ENCODE assay signal across 1 cellular context in genomic region chr10:79444243-79445119, GRCh38.
TF ChIP-seq lines count a peak whose summit lies in the region.

No MANE protein-coding gene starts in this region.

TF ChIP-seq in K562, 482 proteins besides CTCF, POLR2A, EP300 and RAD21 (continued from another document):
- TF ChIP-seq, protein P1, sequence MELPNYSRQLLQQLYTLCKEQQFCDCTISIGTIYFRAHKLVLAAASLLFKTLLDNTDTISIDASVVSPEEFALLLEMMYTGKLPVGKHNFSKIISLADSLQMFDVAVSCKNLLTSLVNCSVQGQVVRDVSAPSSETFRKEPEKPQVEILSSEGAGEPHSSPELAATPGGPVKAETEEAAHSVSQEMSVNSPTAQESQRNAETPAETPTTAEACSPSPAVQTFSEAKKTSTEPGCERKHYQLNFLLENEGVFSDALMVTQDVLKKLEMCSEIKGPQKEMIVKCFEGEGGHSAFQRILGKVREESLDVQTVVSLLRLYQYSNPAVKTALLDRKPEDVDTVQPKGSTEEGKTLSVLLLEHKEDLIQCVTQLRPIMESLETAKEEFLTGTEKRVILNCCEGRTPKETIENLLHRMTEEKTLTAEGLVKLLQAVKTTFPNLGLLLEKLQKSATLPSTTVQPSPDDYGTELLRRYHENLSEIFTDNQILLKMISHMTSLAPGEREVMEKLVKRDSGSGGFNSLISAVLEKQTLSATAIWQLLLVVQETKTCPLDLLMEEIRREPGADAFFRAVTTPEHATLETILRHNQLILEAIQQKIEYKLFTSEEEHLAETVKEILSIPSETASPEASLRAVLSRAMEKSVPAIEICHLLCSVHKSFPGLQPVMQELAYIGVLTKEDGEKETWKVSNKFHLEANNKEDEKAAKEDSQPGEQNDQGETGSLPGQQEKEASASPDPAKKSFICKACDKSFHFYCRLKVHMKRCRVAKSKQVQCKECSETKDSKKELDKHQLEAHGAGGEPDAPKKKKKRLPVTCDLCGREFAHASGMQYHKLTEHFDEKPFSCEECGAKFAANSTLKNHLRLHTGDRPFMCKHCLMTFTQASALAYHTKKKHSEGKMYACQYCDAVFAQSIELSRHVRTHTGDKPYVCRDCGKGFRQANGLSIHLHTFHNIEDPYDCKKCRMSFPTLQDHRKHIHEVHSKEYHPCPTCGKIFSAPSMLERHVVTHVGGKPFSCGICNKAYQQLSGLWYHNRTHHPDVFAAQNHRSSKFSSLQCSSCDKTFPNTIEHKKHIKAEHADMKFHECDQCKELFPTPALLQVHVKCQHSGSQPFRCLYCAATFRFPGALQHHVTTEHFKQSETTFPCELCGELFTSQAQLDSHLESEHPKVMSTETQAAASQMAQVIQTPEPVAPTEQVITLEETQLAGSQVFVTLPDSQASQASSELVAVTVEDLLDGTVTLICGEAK (IDR thresholded peaks at IDR 0.05): peak; percentile 37; the same call in 1 of the 2 replicates
- TF ChIP-seq, protein P1 (CRISPR knock-in tag; IDR thresholded peaks at IDR 0.05): no peak
- TF ChIP-seq MBD2 (IDR thresholded peaks at IDR 0.05; ENCODE audit: borderline replicate concordance, low read depth) (0 out of 2 replicates have a peak, but pooled peaks have one; percentile 20), JUND (IDR thresholded peaks at IDR 0.05; ENCODE audit: borderline replicate concordance, low read depth, low read length) (no peak), JUND (tag; IDR thresholded peaks at IDR 0.05; ENCODE audit: borderline replicate concordance, low read depth, low read length) (no peak), SP1 (CRISPR knock-in tag; IDR thresholded peaks at IDR 0.05) (no peak; the same call in 1 of the 2 replicates), MAFG (tag; conservative IDR thresholded peaks at IDR 0.05) (no peak), KAT7 (CRISPR knock-in tag; IDR thresholded peaks at IDR 0.05; ENCODE audit: borderline replicate concordance) (peak; percentile 41; the same call in 1 of the 2 replicates), MYNN (IDR thresholded peaks at IDR 0.05) (peak; percentile 18; the same call in 1 of the 2 replicates), MYNN (CRISPR knock-in tag; IDR thresholded peaks at IDR 0.05) (no peak), CBFA2T3 (IDR thresholded peaks at IDR 0.05) (peak; percentile 48), FOXK1 (CRISPR knock-in tag; IDR thresholded peaks at IDR 0.05; ENCODE audit: borderline replicate concordance) (no peak), FOXM1 (IDR thresholded peaks at IDR 0.05; ENCODE audit: low read depth) (no peak), FOXM1 (CRISPR knock-in tag; IDR thresholded peaks at IDR 0.05; ENCODE audit: low read depth) (no peak), OTX1 (CRISPR knock-in tag; IDR thresholded peaks at IDR 0.05) (no peak), RBFOX2 (IDR thresholded peaks at IDR 0.05; ENCODE audit: low read depth, low read length) (peak; percentile 15), SMARCE1 (IDR thresholded peaks at IDR 0.05) (peak; percentile 36; the same call in 1 of the 2 replicates), SRSF3 (IDR thresholded peaks at IDR 0.05; ENCODE audit: insufficient read depth, low read length) (no peak), TSHZ1 (CRISPR knock-in tag; IDR thresholded peaks at IDR 0.05) (no peak), MAFF (IDR thresholded peaks at IDR 0.05; ENCODE audit: low read length) (no peak), ZNF232 (CRISPR knock-in tag; IDR thresholded peaks at IDR 0.05) (no peak), MYC (IDR thresholded peaks at IDR 0.05; ENCODE audit: low read depth, low read length) (no peak), MYC (CRISPR knock-in tag; IDR thresholded peaks at IDR 0.05; ENCODE audit: borderline replicate concordance, low read depth) (no peak), KDM4B (IDR thresholded peaks at IDR 0.05; ENCODE audit: borderline replicate concordance in 2 of 2, low read depth in 1 of 2) (peak in 1 of 2 experiments; percentile 70; a peak in 1 of 4 replicates), CCNT2 (IDR thresholded peaks at IDR 0.05; ENCODE audit: borderline replicate concordance, extremely low read depth, insufficient read length, low read depth, low read length) (no peak)
- TF ChIP-seq, protein P2, sequence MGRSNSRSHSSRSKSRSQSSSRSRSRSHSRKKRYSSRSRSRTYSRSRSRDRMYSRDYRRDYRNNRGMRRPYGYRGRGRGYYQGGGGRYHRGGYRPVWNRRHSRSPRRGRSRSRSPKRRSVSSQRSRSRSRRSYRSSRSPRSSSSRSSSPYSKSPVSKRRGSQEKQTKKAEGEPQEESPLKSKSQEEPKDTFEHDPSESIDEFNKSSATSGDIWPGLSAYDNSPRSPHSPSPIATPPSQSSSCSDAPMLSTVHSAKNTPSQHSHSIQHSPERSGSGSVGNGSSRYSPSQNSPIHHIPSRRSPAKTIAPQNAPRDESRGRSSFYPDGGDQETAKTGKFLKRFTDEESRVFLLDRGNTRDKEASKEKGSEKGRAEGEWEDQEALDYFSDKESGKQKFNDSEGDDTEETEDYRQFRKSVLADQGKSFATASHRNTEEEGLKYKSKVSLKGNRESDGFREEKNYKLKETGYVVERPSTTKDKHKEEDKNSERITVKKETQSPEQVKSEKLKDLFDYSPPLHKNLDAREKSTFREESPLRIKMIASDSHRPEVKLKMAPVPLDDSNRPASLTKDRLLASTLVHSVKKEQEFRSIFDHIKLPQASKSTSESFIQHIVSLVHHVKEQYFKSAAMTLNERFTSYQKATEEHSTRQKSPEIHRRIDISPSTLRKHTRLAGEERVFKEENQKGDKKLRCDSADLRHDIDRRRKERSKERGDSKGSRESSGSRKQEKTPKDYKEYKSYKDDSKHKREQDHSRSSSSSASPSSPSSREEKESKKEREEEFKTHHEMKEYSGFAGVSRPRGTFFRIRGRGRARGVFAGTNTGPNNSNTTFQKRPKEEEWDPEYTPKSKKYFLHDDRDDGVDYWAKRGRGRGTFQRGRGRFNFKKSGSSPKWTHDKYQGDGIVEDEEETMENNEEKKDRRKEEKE (IDR thresholded peaks at IDR 0.05; ENCODE audit: borderline replicate concordance in 1 of 2, control insufficient read depth in 1 of 2, low read depth in 2 of 2, low read length in 1 of 2): no peak
- TF ChIP-seq, protein P3, sequence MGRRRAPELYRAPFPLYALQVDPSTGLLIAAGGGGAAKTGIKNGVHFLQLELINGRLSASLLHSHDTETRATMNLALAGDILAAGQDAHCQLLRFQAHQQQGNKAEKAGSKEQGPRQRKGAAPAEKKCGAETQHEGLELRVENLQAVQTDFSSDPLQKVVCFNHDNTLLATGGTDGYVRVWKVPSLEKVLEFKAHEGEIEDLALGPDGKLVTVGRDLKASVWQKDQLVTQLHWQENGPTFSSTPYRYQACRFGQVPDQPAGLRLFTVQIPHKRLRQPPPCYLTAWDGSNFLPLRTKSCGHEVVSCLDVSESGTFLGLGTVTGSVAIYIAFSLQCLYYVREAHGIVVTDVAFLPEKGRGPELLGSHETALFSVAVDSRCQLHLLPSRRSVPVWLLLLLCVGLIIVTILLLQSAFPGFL (CRISPR knock-in tag; IDR thresholded peaks at IDR 0.05): no peak
